27 cellular contexts compared by ENCODE assay signal in genomic region chr22:26448941-26449340, GRCh38.
"Had no signal": no experiment of that assay in that cellular context is flagged by ENCODE, and none has a peak within 500 bp of the region (broad histone marks: within the 10 kb centered on the region; RNA-seq: fewer than 3 reads in every experiment).

No MANE protein-coding gene starts in this region.

- DNase-seq: activated CD8-positive, alpha-beta memory T cell treated with anti-CD3 and anti-CD28 coated beads, Interleukin-2, amount 50 U/mL, for 48 hours; activated naive CD4-positive, alpha-beta T cell treated with anti-CD3 and anti-CD28 coated beads for 36 hours; activated naive CD8-positive, alpha-beta T cell treated with anti-CD3 and anti-CD28 coated beads, Interleukin-2, amount 50 U/mL, for 24 hours; activated T-cell treated with anti-CD3 and anti-CD28 coated beads, Interleukin-2, amount 50 U/mL, for 4 hours; body of pancreas; heart left ventricle; islet precursor cell; occipital lobe; posterior cingulate gyrus; small intestine; stimulated activated CD4-positive, alpha-beta T cell treated with anti-CD3 and anti-CD28 coated beads, Interleukin-15, amount 100 ng/mL, for 24 hours; stimulated activated CD4-positive, alpha-beta T cell treated with anti-CD3 and anti-CD28 coated beads, Interleukin-2, amount 100 ng/mL, for 48 hours; stimulated activated CD8-positive, alpha-beta memory T cell treated with anti-CD3 and anti-CD28 coated beads, Interleukin-4, amount 100 ng/mL, for 48 hours; stimulated activated naive CD4-positive, alpha-beta T cell; SW 1271; T-helper 2 cell; testis; trophoblast cell; uterus had no signal

- ATAC-seq: activated naive CD8-positive, alpha-beta T cell treated with anti-CD3 and anti-CD28 coated beads, Interleukin-2, amount 50 U/mL, for 24 hours; activated T-cell treated with anti-CD3 and anti-CD28 coated beads, Interleukin-2, amount 50 U/mL, for 4 hours; body of pancreas; left colon; sciatic nerve had no signal

- H3K27ac ChIP-seq: body of pancreas, coronary artery, epithelial cell of prostate, heart left ventricle, testis, uterus, VCaP had no signal

- H3K9me3 Mint-ChIP-seq: activated naive CD4-positive, alpha-beta T cell treated with anti-CD3 and anti-CD28 coated beads for 36 hours; activated naive CD8-positive, alpha-beta T cell treated with anti-CD3 and anti-CD28 coated beads, Interleukin-2, amount 50 U/mL, for 24 hours; activated T-cell treated with anti-CD3 and anti-CD28 coated beads, Interleukin-2, amount 50 U/mL, for 4 hours; central memory CD8-positive, alpha-beta T cell; memory B cell; nephron had no signal

- H3K4me3 Mint-ChIP-seq: activated naive CD4-positive, alpha-beta T cell treated with anti-CD3 and anti-CD28 coated beads for 36 hours; activated naive CD8-positive, alpha-beta T cell treated with anti-CD3 and anti-CD28 coated beads, Interleukin-2, amount 50 U/mL, for 24 hours; activated T-cell treated with anti-CD3 and anti-CD28 coated beads, Interleukin-2, amount 50 U/mL, for 4 hours; central memory CD8-positive, alpha-beta T cell; memory B cell; nephron had no signal

- H3K4me1 Mint-ChIP-seq: activated naive CD8-positive, alpha-beta T cell treated with anti-CD3 and anti-CD28 coated beads, Interleukin-2, amount 50 U/mL, for 24 hours; central memory CD8-positive, alpha-beta T cell; memory B cell; nephron had no signal

- H3K27me3 Mint-ChIP-seq: activated naive CD8-positive, alpha-beta T cell treated with anti-CD3 and anti-CD28 coated beads, Interleukin-2, amount 50 U/mL, for 24 hours; central memory CD8-positive, alpha-beta T cell; memory B cell had no signal

- H3K27ac Mint-ChIP-seq: activated naive CD4-positive, alpha-beta T cell treated with anti-CD3 and anti-CD28 coated beads for 36 hours; activated naive CD8-positive, alpha-beta T cell treated with anti-CD3 and anti-CD28 coated beads, Interleukin-2, amount 50 U/mL, for 24 hours; memory B cell; nephron had no signal
